ENCODE assay signal across 22 cellular contexts in genomic region chrX:152575331-152575730, GRCh38.
"Had no signal": no experiment of that assay in that cellular context is flagged by ENCODE, and none has a peak within 500 bp of the region (broad histone marks: within the 10 kb centered on the region; RNA-seq: fewer than 3 reads in every experiment).

No MANE protein-coding gene starts in this region.

- DNase-seq: activated gamma-delta T cell treated with Interleukin-2 at 50 U/mL for 16 hours; activated T-cell treated with anti-CD3 and anti-CD28 coated beads, Interleukin-2, amount 50 U/mL, for 1 hour; aorta; cerebellar nuclear complex; foreskin fibroblast; lower lobe of right lung; naive thymus-derived CD8-positive, alpha-beta T cell; posterior cingulate gyrus; right lobe of liver; small intestine; stimulated activated CD4-positive, alpha-beta T cell treated with anti-CD3 and anti-CD28 coated beads, Interleukin-2, amount 100 ng/mL, for 24 hours; stomach had no signal

- H3K27ac ChIP-seq: coronary artery, lower lobe of right lung, neural progenitor cell, right lobe of liver, stomach, suprapubic skin, tibial nerve, vagina had no signal

- H3K9me3 ChIP-seq: lower lobe of right lung, right lobe of liver, stomach, suprapubic skin, tibial nerve, vagina had no signal

- H3K4me1 ChIP-seq: lower lobe of right lung, neural progenitor cell, right lobe of liver, stomach, suprapubic skin, tibial nerve, vagina had no signal

- H3K9ac ChIP-seq: neural progenitor cell had no signal

- H3K36me3 Mint-ChIP-seq: activated naive CD4-positive, alpha-beta T cell treated with anti-CD3 and anti-CD28 coated beads, Interleukin-2, amount 50 U/mL, for 24 hours; naive thymus-derived CD8-positive, alpha-beta T cell; neural progenitor cell; stimulated activated effector memory CD8-positive, alpha-beta T cell treated with anti-CD3 and anti-CD28 coated beads, Interleukin-12 subunit alpha, Interleukin-12 subunit beta, amount 100 ng/mL, for 72 hours; WTC11 had no signal

- H3K4me2 ChIP-seq: neural progenitor cell had no signal

- ATAC-seq: left lobe of liver; lower lobe of right lung; naive thymus-derived CD8-positive, alpha-beta T cell; right lobe of liver; stimulated activated effector memory CD8-positive, alpha-beta T cell treated with anti-CD3 and anti-CD28 coated beads, Interleukin-12 subunit alpha, Interleukin-12 subunit beta, amount 100 ng/mL, for 72 hours; WTC11 had no signal

- H3K36me3 ChIP-seq: lower lobe of right lung, neural progenitor cell, right lobe of liver, stomach, suprapubic skin, tibial nerve, vagina had no signal

- H3K27me3 ChIP-seq: neural progenitor cell, right lobe of liver, stomach, suprapubic skin, tibial nerve, vagina had no signal

- H3K4me3 Mint-ChIP-seq: activated naive CD4-positive, alpha-beta T cell treated with anti-CD3 and anti-CD28 coated beads, Interleukin-2, amount 50 U/mL, for 24 hours; naive thymus-derived CD8-positive, alpha-beta T cell; neural progenitor cell; stimulated activated effector memory CD8-positive, alpha-beta T cell treated with anti-CD3 and anti-CD28 coated beads, Interleukin-12 subunit alpha, Interleukin-12 subunit beta, amount 100 ng/mL, for 72 hours; WTC11 had no signal

- H3K4me3 ChIP-seq: coronary artery, lower lobe of right lung, neural progenitor cell, right lobe of liver, stomach, suprapubic skin, tibial nerve, vagina had no signal

- H3K4me1 Mint-ChIP-seq: activated naive CD4-positive, alpha-beta T cell treated with anti-CD3 and anti-CD28 coated beads, Interleukin-2, amount 50 U/mL, for 24 hours; naive thymus-derived CD8-positive, alpha-beta T cell; neural progenitor cell; stimulated activated effector memory CD8-positive, alpha-beta T cell treated with anti-CD3 and anti-CD28 coated beads, Interleukin-12 subunit alpha, Interleukin-12 subunit beta, amount 100 ng/mL, for 72 hours; WTC11 had no signal

- FAIRE-seq: small intestine, TTC549 had no signal

- H3K27me3 Mint-ChIP-seq: activated naive CD4-positive, alpha-beta T cell treated with anti-CD3 and anti-CD28 coated beads, Interleukin-2, amount 50 U/mL, for 24 hours had no signal

- H3K9me3 Mint-ChIP-seq: activated naive CD4-positive, alpha-beta T cell treated with anti-CD3 and anti-CD28 coated beads, Interleukin-2, amount 50 U/mL, for 24 hours; naive thymus-derived CD8-positive, alpha-beta T cell; neural progenitor cell; stimulated activated effector memory CD8-positive, alpha-beta T cell treated with anti-CD3 and anti-CD28 coated beads, Interleukin-12 subunit alpha, Interleukin-12 subunit beta, amount 100 ng/mL, for 72 hours had no signal

- H2AFZ ChIP-seq: neural progenitor cell had no signal

- H3K27ac Mint-ChIP-seq: activated naive CD4-positive, alpha-beta T cell treated with anti-CD3 and anti-CD28 coated beads, Interleukin-2, amount 50 U/mL, for 24 hours; naive thymus-derived CD8-positive, alpha-beta T cell; neural progenitor cell; stimulated activated effector memory CD8-positive, alpha-beta T cell treated with anti-CD3 and anti-CD28 coated beads, Interleukin-12 subunit alpha, Interleukin-12 subunit beta, amount 100 ng/mL, for 72 hours; WTC11 had no signal
